26 cellular contexts compared by ENCODE assay signal in genomic region chr3:144775581-144775980, GRCh38.
"Had no signal": no experiment of that assay in that cellular context is flagged by ENCODE, and none has a peak within 500 bp of the region (broad histone marks: within the 10 kb centered on the region; RNA-seq: fewer than 3 reads in every experiment).

No MANE protein-coding gene starts in this region.

- DNase-seq: cortex of kidney; effector CD4-positive, alpha-beta T cell; foreskin melanocyte; immature natural killer cell; islet precursor cell; kidney glomerular epithelial cell; left colon; left ventricle myocardium superior; lower lobe of right lung; naive thymus-derived CD8-positive, alpha-beta T cell; pancreas; right cardiac atrium; small intestine; stimulated activated CD4-positive, alpha-beta T cell treated with anti-CD3 and anti-CD28 coated beads, Interleukin-12 subunit alpha, Interleukin-12 subunit beta, amount 100 ng/mL, for 4 hours; stimulated activated CD4-positive, alpha-beta T cell treated with anti-CD3 and anti-CD28 coated beads, Interleukin-1b, Interleukin-23, amount 100 ng/mL, for 48 hours; stimulated activated CD4-positive, alpha-beta T cell treated with anti-CD3 and anti-CD28 coated beads, Interleukin-4, amount 100 ng/mL, for 1 hour; stimulated activated CD8-positive, alpha-beta memory T cell treated with anti-CD3 and anti-CD28 coated beads, Interleukin-4, amount 100 ng/mL, for 48 hours; stimulated activated naive CD4-positive, alpha-beta T cell; stomach; thyroid gland; trophoblast cell had no signal

- H3K9me3 Mint-ChIP-seq: neural crest cell had no signal

- H3K27ac ChIP-seq: esophagus muscularis mucosa, lower lobe of right lung, neutrophil, pancreas, stomach, thyroid gland, vagina had no signal

- H3K27ac Mint-ChIP-seq: immature natural killer cell; naive thymus-derived CD8-positive, alpha-beta T cell; progenitor cell of endocrine pancreas had no signal

- H3K36me3 Mint-ChIP-seq: immature natural killer cell; naive thymus-derived CD8-positive, alpha-beta T cell had no signal

- H3K27me3 ChIP-seq: esophagus muscularis mucosa, neutrophil, pancreas, stomach, thyroid gland, vagina had no signal

- ATAC-seq: left colon; left ventricle myocardium superior; lower lobe of right lung; naive thymus-derived CD8-positive, alpha-beta T cell; pancreas; right cardiac atrium had no signal

- H3K4me3 Mint-ChIP-seq: immature natural killer cell; naive thymus-derived CD8-positive, alpha-beta T cell; neural crest cell had no signal

- H3K4me1 Mint-ChIP-seq: immature natural killer cell; naive thymus-derived CD8-positive, alpha-beta T cell; neural crest cell had no signal

- H3K27me3 Mint-ChIP-seq: naive thymus-derived CD8-positive, alpha-beta T cell; progenitor cell of endocrine pancreas had no signal

- H3K4me3 ChIP-seq: esophagus muscularis mucosa, lower lobe of right lung, pancreas, stomach, thyroid gland, vagina had no signal
